ENCODE assay signal across 19 cellular contexts in the genomic region with DNA sequence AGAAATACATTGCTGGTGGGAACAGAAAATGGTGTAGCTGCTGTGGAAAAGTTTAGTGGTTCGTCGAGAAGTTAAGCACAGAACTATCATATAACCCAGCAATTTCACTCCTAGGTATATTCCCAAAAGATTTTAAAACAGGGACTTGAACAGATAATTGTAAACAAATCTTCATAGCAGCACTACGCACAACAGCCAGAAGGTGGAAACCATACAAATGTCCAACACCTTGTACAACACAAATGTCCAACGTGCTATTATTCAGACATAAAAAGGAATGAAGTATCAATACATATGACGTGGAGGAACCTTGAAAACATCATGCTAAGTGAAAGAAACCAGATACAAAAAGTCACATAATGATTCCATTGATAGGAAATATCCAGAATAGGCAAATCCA. TPM values are rescaled to one million over a fixed set of nuclear protein-coding genes. Genes with fewer than 3 reads are reported as not detected.
DNase-seq lines count a peak whose midpoint lies in the region; ATAC-seq and TF ChIP-seq lines count a peak whose summit lies in the region.
"Had no signal": no experiment of that assay in that cellular context is flagged by ENCODE, and none has a peak within 500 bp of the region (broad histone marks: within the 10 kb centered on the region; RNA-seq: fewer than 3 reads in every experiment).

No MANE protein-coding gene starts in this region.

- H3K4me1 ChIP-seq in SK-N-SH (ENCODE audit: control insufficient read depth in 1 of 2, insufficient read depth in 2 of 2, low read depth in 1 of 2, low read length in 1 of 2) (no peaks in the 10 kb centered on the region), OCI-LY3 (ENCODE audit: low read length) (no peaks in the 10 kb centered on the region)

- WGBS in SK-N-SH (ENCODE audit: low lambda C conversion rate), result 58% methylated on average over 5 of the region's 5 CpGs

- POLR2A ChIA-PET in SK-N-SH (lab: Yijun Ruan, JAX), result no interaction called here

- peaks cover 0 to 4% of the 10 kb centered on the region in 2 donors for H3K4me1 Mint-ChIP-seq in stimulated activated naive B cell treated with anti-CD40 and anti-IgM and Interleukin-4, amounts not matched to agents 10 μg/mL and 1 μg/mL and 100 μg/mL, for 72 hours

- H2AFZ ChIP-seq in SK-N-SH (ENCODE audit: low read depth) (no peak overlapping the region), OCI-LY3 (ENCODE audit: low read depth, low read length) (no peak overlapping the region)
- H2AFZ ChIP-seq: GM23248 had no signal

- no peak overlapping the region for H3K4me3 Mint-ChIP-seq in stimulated activated naive B cell treated with anti-CD40 and anti-IgM and Interleukin-4, amounts not matched to agents 10 μg/mL and 1 μg/mL and 100 μg/mL, for 72 hours
- H3K4me3 Mint-ChIP-seq: T-cell had no signal

- H3K27me3 ChIP-seq in SK-N-SH (ENCODE audit: insufficient read depth), result no peaks in the 10 kb centered on the region
- H3K27me3 ChIP-seq in OCI-LY3 (ENCODE audit: low read depth, low read length), result no peaks in the 10 kb centered on the region
- H3K27me3 ChIP-seq in brain microvascular endothelial cell (replicated peaks), result no peaks in the 10 kb centered on the region
- H3K27me3 ChIP-seq: MG63 had no signal

- H3K27ac ChIP-seq in SK-N-SH (ENCODE audit: low read depth in 2 of 2, low read length in 1 of 2) (no peak overlapping the region), OCI-LY3 (ENCODE audit: low read length) (no peak overlapping the region), brain microvascular endothelial cell (no peak overlapping the region)
- H3K27ac ChIP-seq: C4-2B, GM23248, KMS-11 had no signal

- DNase-seq in SK-N-SH (no peak), brain microvascular endothelial cell (no peak), HK-2 (ENCODE audit: unreplicated experiment) (no peak)
- no peak for DNase-seq in stimulated activated naive B cell treated with anti-CD40 and anti-IgM and Interleukin-4, amounts not matched to agents 10 μg/mL and 1 μg/mL and 100 μg/mL, for 72 hours
- DNase-seq: DMS153, GM23248, HCEC 1CT, MG63, NCI-H1092 treated with DMSO at 0.1 percent for 48 hours, NCI-H1694, NCI-H2107, NCI-H345, T-cell had no signal

- TF ChIP-seq CTCF in SK-N-SH (IDR thresholded peaks at IDR 0.05) (peak; percentile 17; the same call in 1 of the 2 replicates), OCI-LY3 (IDR thresholded peaks at IDR 0.05; ENCODE audit: low read depth, low read length) (0 out of 2 replicates have a peak, but pooled peaks have one; percentile 6), brain microvascular endothelial cell (IDR thresholded peaks at IDR 0.05; ENCODE audit: low read depth, low read length, missing control alignments) (peak; percentile 9)

- no peaks in the 10 kb centered on the region for H3K9me3 ChIP-seq in SK-N-SH
- H3K9me3 ChIP-seq in OCI-LY3 (ENCODE audit: insufficient read depth, low read length), result no peaks in the 10 kb centered on the region

- TF ChIP-seq RAD21 in SK-N-SH (IDR thresholded peaks at IDR 0.05; ENCODE audit: low read length), result no peak

- peaks cover 0 to 3% of the 10 kb centered on the region in 2 donors for H3K9me3 Mint-ChIP-seq in stimulated activated naive B cell treated with anti-CD40 and anti-IgM and Interleukin-4, amounts not matched to agents 10 μg/mL and 1 μg/mL and 100 μg/mL, for 72 hours

- no peak for ATAC-seq in SK-N-SH treated with all-trans-retinoic acid at 6 μM for 48 hours
- ATAC-seq in stimulated activated naive B cell treated with anti-CD40 and anti-IgM and Interleukin-4, amounts not matched to agents 10 μg/mL and 1 μg/mL and 100 μg/mL, for 72 hours (replicated peaks), result no peak
- no peak for ATAC-seq in HG03571 (IDR thresholded peaks at IDR 0.05; ENCODE audit: unreplicated experiment)
- ATAC-seq in GM18907 (IDR thresholded peaks at IDR 0.05; ENCODE audit: unreplicated experiment), result no peak
- ATAC-seq: T-cell had no signal

- CTCF ChIA-PET in SK-N-SH (lab: Yijun Ruan, JAX), result no interaction called here

- H3K79me2 ChIP-seq in SK-N-SH (ENCODE audit: insufficient read depth) (no peaks in the 10 kb centered on the region), OCI-LY3 (ENCODE audit: low read length) (no peaks in the 10 kb centered on the region)

- H3F3A ChIP-seq in SK-N-SH (replicated peaks; ENCODE audit: insufficient read depth), result peaks cover 28% of the 10 kb centered on the region

- H3K4me2 ChIP-seq in SK-N-SH, result no peak overlapping the region
- no peak overlapping the region for H3K4me2 ChIP-seq in OCI-LY3 (ENCODE audit: low read length)
- H3K4me2 ChIP-seq: KMS-11 had no signal

- H3K9ac ChIP-seq in SK-N-SH (no peak overlapping the region), OCI-LY3 (ENCODE audit: low read length) (no peak overlapping the region)
- H3K9ac ChIP-seq: GM23248, KMS-11 had no signal

- TF ChIP-seq EP300 in SK-N-SH (IDR thresholded peaks at IDR 0.05; ENCODE audit: borderline replicate concordance in 1 of 2, low read depth in 1 of 2, low read length in 1 of 2), result no peak

- H3K27me3 Mint-ChIP-seq in stimulated activated naive B cell treated with anti-CD40 and anti-IgM and Interleukin-4, amounts not matched to agents 10 μg/mL and 1 μg/mL and 100 μg/mL, for 72 hours, result no peaks in the 10 kb centered on the region

- in situ Hi-C loops in brain microvascular endothelial cell (cut with HindIII; ENCODE audit: low pct_ligation_motif_present, low sequenced_read_pairs), result no loop called here

- H3K36me3 ChIP-seq in SK-N-SH (replicated peaks in 1 of 2; ENCODE audit: control insufficient read depth in 1 of 2, insufficient read depth in 2 of 2, low read length in 1 of 2), result peaks cover 15 to 49% of the 10 kb centered on the region in 2 experiments
- H3K36me3 ChIP-seq in OCI-LY3 (replicated peaks; ENCODE audit: low read depth, low read length), result peaks cover 7% of the 10 kb centered on the region
- H3K36me3 ChIP-seq in brain microvascular endothelial cell (replicated peaks), result no peaks in the 10 kb centered on the region

- H3K27ac Mint-ChIP-seq in stimulated activated naive B cell treated with anti-CD40 and anti-IgM and Interleukin-4, amounts not matched to agents 10 μg/mL and 1 μg/mL and 100 μg/mL, for 72 hours, result peak overlapping the region; percentile 26
- H3K27ac Mint-ChIP-seq: T-cell had no signal

- no peaks in the 10 kb centered on the region for H4K20me1 ChIP-seq in SK-N-SH (ENCODE audit: insufficient read depth)
- H4K20me1 ChIP-seq in OCI-LY3 (ENCODE audit: insufficient read depth, low read length), result no peaks in the 10 kb centered on the region

- no peaks in the 10 kb centered on the region for H3K9me2 ChIP-seq in SK-N-SH

- no peak overlapping the region for H3K4me3 ChIP-seq in SK-N-SH (ENCODE audit: low read depth in 2 of 2, low read length in 1 of 2)
- H3K4me3 ChIP-seq in OCI-LY3 (ENCODE audit: low read length), result no peak overlapping the region
- H3K4me3 ChIP-seq in brain microvascular endothelial cell (ENCODE audit: low read depth, low read length), result no peak overlapping the region
- H3K4me3 ChIP-seq: GM23248, MG63 had no signal

- H3K36me3 Mint-ChIP-seq in stimulated activated naive B cell treated with anti-CD40 and anti-IgM and Interleukin-4, amounts not matched to agents 10 μg/mL and 1 μg/mL and 100 μg/mL, for 72 hours, result peaks cover 3 to 8% of the 10 kb centered on the region in 2 donors

TF ChIP-seq in SK-N-SH, 30 proteins besides CTCF, POLR2A, EP300 and RAD21 (continues in another document):
- TF ChIP-seq RXRA (IDR thresholded peaks at IDR 0.05; ENCODE audit: borderline replicate concordance, low read depth) (no peak), JUND (IDR thresholded peaks at IDR 0.05) (no peak), ZBTB33 (IDR thresholded peaks at IDR 0.05; ENCODE audit: borderline replicate concordance, low read depth) (no peak), GATA2 (CRISPR knock-in tag; IDR thresholded peaks at IDR 0.05) (no peak), NRF1 (IDR thresholded peaks at IDR 0.05; ENCODE audit: low read depth, low read length) (no peak)

TF ChIP-seq in SK-N-SH treated with all-trans-retinoic acid at 6 μM for 48 hours, 23 proteins besides CTCF, POLR2A, EP300 and RAD21:
- TF ChIP-seq SNAI2 (CRISPR knock-in tag; IDR thresholded peaks at IDR 0.05) (no peak), OSR1 (CRISPR knock-in tag; IDR thresholded peaks at IDR 0.05) (no peak), ARNTL (CRISPR knock-in tag; IDR thresholded peaks at IDR 0.05; ENCODE audit: borderline replicate concordance, low read depth) (no peak)
- TF ChIP-seq, protein P1, sequence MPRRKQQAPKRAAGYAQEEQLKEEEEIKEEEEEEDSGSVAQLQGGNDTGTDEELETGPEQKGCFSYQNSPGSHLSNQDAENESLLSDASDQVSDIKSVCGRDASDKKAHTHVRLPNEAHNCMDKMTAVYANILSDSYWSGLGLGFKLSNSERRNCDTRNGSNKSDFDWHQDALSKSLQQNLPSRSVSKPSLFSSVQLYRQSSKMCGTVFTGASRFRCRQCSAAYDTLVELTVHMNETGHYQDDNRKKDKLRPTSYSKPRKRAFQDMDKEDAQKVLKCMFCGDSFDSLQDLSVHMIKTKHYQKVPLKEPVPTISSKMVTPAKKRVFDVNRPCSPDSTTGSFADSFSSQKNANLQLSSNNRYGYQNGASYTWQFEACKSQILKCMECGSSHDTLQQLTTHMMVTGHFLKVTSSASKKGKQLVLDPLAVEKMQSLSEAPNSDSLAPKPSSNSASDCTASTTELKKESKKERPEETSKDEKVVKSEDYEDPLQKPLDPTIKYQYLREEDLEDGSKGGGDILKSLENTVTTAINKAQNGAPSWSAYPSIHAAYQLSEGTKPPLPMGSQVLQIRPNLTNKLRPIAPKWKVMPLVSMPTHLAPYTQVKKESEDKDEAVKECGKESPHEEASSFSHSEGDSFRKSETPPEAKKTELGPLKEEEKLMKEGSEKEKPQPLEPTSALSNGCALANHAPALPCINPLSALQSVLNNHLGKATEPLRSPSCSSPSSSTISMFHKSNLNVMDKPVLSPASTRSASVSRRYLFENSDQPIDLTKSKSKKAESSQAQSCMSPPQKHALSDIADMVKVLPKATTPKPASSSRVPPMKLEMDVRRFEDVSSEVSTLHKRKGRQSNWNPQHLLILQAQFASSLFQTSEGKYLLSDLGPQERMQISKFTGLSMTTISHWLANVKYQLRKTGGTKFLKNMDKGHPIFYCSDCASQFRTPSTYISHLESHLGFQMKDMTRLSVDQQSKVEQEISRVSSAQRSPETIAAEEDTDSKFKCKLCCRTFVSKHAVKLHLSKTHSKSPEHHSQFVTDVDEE (CRISPR knock-in tag; IDR thresholded peaks at IDR 0.05), result no peak

RNA-seq across cellular contexts. Expression of gene CUL4B, which starts 37.9 kb away (rescaled TPM):
- 24.1 and 42.6 TPM in 2 replicates for polyA plus RNA-seq in SK-N-SH (2012; rRNA removed)
- polyA plus RNA-seq in SK-N-SH (2012; cell fraction: cytosol; rRNA removed), result 36.9 and 42.2 TPM in 2 replicates
- polyA plus RNA-seq in SK-N-SH (2012; cell fraction: nucleus; rRNA removed), result 43.2 and 107 TPM in 2 replicates

RNA-seq across cellular contexts. Expression of gene LAMP2, which starts 53.7 kb away (rescaled TPM):
- polyA plus RNA-seq in SK-N-SH (2012; rRNA removed), result 108 and 141 TPM in 2 replicates
- polyA plus RNA-seq in SK-N-SH (2012; cell fraction: cytosol; rRNA removed), result 132 and 140 TPM in 2 replicates
- polyA plus RNA-seq in SK-N-SH (2012; cell fraction: nucleus; rRNA removed), result 43.3 and 103 TPM in 2 replicates
